9 cellular contexts compared by ENCODE assay signal in the genomic region with DNA sequence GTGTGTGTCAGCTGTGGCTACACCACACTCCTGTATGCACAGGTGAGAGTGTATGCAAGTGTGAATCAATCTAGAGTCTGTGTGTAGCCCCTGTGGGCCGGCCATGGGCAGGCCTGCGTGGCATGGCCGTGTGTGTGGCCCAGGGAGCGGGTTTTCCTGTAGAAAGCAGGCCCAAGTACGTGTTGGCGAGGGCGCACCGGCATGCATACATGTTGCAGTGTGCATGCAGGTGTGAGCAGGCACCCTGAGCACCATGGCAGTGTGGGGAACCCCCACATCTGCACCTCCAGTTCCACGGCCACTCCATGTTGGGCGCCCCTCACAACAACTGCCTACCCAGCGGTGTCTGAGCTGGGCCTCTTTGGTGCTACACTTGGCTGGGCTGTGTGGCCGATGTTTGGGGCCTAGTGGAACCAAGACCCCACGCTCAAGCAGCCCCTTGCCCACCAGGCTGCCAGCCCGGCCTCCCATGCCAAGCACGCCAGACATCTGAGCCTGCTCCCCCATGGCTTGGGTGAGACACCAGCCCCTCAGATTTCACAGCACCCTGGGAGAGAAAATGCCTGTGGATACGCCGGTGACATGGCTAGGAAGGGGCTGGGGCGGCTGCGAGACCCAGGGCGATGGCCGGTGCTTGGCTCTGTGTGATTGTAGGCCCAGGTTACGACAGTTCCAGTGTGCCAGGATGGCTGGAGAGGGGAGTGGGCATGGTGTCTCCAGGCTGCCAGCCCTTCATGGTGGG. TPM values are rescaled to one million over a fixed set of nuclear protein-coding genes. Genes with fewer than 3 reads are reported as not detected.
DNase-seq lines count a peak whose midpoint lies in the region; ATAC-seq and TF ChIP-seq lines count a peak whose summit lies in the region.
"Had no signal": no experiment of that assay in that cellular context is flagged by ENCODE, and none has a peak within 500 bp of the region (broad histone marks: within the 10 kb centered on the region; RNA-seq: fewer than 3 reads in every experiment).

No MANE protein-coding gene starts in this region.

- peaks cover 6% of the 10 kb centered on the region for H3K4me1 ChIP-seq in CD4-positive, CD25-positive, alpha-beta regulatory T cell (ENCODE audit: control insufficient read depth, insufficient read depth, low read length, poor library complexity, severe bottlenecking)
- H3K4me1 ChIP-seq in esophagus squamous epithelium = peaks cover 26 to 86% (median 48%) of the 10 kb centered on the region in 3 donors
- H3K4me1 ChIP-seq in Caco-2 = no peaks in the 10 kb centered on the region

- no TSS peak for BruUV-seq in Caco-2 (replicated peaks; lab: Mats Ljungman, UMichigan)

- H3K27ac Mint-ChIP-seq in CD4-positive, CD25-positive, alpha-beta regulatory T cell = peak overlapping the region in 1 of 3 donors; percentile 48
- no peak overlapping the region for H3K27ac Mint-ChIP-seq in Caco-2 (ENCODE audit: unreplicated experiment)

- peak overlapping the region; percentile 60 to 79 (median 74) for H3K4me3 Mint-ChIP-seq in CD4-positive, CD25-positive, alpha-beta regulatory T cell
- no peak overlapping the region for H3K4me3 Mint-ChIP-seq in Caco-2 (ENCODE audit: unreplicated experiment)

- peaks cover 4% of the 10 kb centered on the region for H3K36me3 Mint-ChIP-seq in CD4-positive, CD25-positive, alpha-beta regulatory T cell
- H3K36me3 Mint-ChIP-seq in Caco-2 (ENCODE audit: insufficient read depth, unreplicated experiment) = peaks cover 6% of the 10 kb centered on the region

- H3K36me3 ChIP-seq in CD4-positive, CD25-positive, alpha-beta regulatory T cell (ENCODE audit: control insufficient read depth, insufficient read depth, low read length) = no peaks in the 10 kb centered on the region
- peaks cover 4% of the 10 kb centered on the region; the same call in 1 of the 2 replicates for H3K36me3 ChIP-seq in SK-N-MC (ENCODE audit: insufficient read depth, low read length)
- no peaks in the 10 kb centered on the region for H3K36me3 ChIP-seq in esophagus squamous epithelium
- no peaks in the 10 kb centered on the region for H3K36me3 ChIP-seq in Caco-2 (ENCODE audit: control insufficient read depth, insufficient read depth, low read length)

- CTCF ChIA-PET in Caco-2 (lab: Charles Lee) = no interaction called here

- DNase-seq in CD4-positive, CD25-positive, alpha-beta regulatory T cell = no peak
- DNase-seq in SK-N-MC (ENCODE audit: low read depth, low spot score) = no peak
- no peak for DNase-seq in esophagus squamous epithelium (lab: John Stamatoyannopoulos, UW)
- no peak for DNase-seq in retinal pigment epithelial cell (ENCODE audit: low read depth)
- no peak for DNase-seq in Caco-2
- no peak for DNase-seq in stimulated activated CD4-positive, alpha-beta T cell treated with anti-CD3 and anti-CD28 coated beads, Interleukin-2, amount 100 ng/mL, for 48 hours
- DNase-seq in germinal center (ENCODE audit: low spot score) = no peak
- DNase-seq in cerebellar cortex (ENCODE audit: low spot score) = no peak

- POLR2A ChIA-PET in Caco-2 (lab: Charles Lee) = no interaction called here

- no peak for TF ChIP-seq POLR2A in esophagus squamous epithelium (IDR thresholded peaks at IDR 0.05)

- intact Hi-C loops in esophagus squamous epithelium (cut with DNase I) (no loop called here), Caco-2 (cut with micrococcal nuclease; ENCODE audit: unreplicated experiment) (no loop called here)

- 58 to 60% methylated on average over 10 of the region's 22 CpGs for WGBS in esophagus squamous epithelium, 2 donors

- H3K27me3 ChIP-seq in CD4-positive, CD25-positive, alpha-beta regulatory T cell (ENCODE audit: control insufficient read depth, insufficient read depth, low read length) = peaks cover 3% of the 10 kb centered on the region
- H3K27me3 ChIP-seq in esophagus squamous epithelium (peaks cover 0 to 3% (median 0%) of the 10 kb centered on the region in 4 donors), Caco-2 (replicated peaks; ENCODE audit: control insufficient read depth, insufficient read depth, low read length) (peaks cover 2% of the 10 kb centered on the region; the same call in 1 of the 2 replicates)

- no peak overlapping the region for H3K27ac ChIP-seq in CD4-positive, CD25-positive, alpha-beta regulatory T cell (ENCODE audit: insufficient read depth, low read length, poor library complexity, severe bottlenecking)
- H3K27ac ChIP-seq in SK-N-MC = peak overlapping the region; percentile 74
- peak overlapping the region; percentile 91 to 98 (median 94) for H3K27ac ChIP-seq in esophagus squamous epithelium

- H3K9me3 ChIP-seq in CD4-positive, CD25-positive, alpha-beta regulatory T cell (ENCODE audit: control insufficient read depth in 2 of 2, low read length in 2 of 2) = no peaks in the 10 kb centered on the region
- H3K9me3 ChIP-seq in SK-N-MC (ENCODE audit: low read depth, low read length) = no peaks in the 10 kb centered on the region
- no peaks in the 10 kb centered on the region for H3K9me3 ChIP-seq in esophagus squamous epithelium
- no peaks in the 10 kb centered on the region for H3K9me3 ChIP-seq in Caco-2

- TF ChIP-seq CTCF in esophagus squamous epithelium (IDR thresholded peaks at IDR 0.05) (no peak), retinal pigment epithelial cell (conservative IDR thresholded peaks at IDR 0.05; ENCODE audit: low read depth, low read length) (no peak), Caco-2 (IDR thresholded peaks at IDR 0.05; ENCODE audit: insufficient read depth in 1 of 2, low read depth in 1 of 2, low read length in 1 of 2, severe bottlenecking in 1 of 2, unreplicated experiment in 1 of 2) (no peak)

- no peak overlapping the region for H3K4me3 ChIP-seq in CD4-positive, CD25-positive, alpha-beta regulatory T cell (ENCODE audit: low read depth, low read length)
- H3K4me3 ChIP-seq in SK-N-MC = peak overlapping the region; percentile 92
- peak overlapping the region; percentile 68 to 93 (median 80) for H3K4me3 ChIP-seq in esophagus squamous epithelium
- peak overlapping the region; percentile 71 for H3K4me3 ChIP-seq in retinal pigment epithelial cell (ENCODE audit: low read length)
- no peak overlapping the region for H3K4me3 ChIP-seq in Caco-2 (ENCODE audit: low read depth, low read length)

- peaks cover 0 to 15% (median 6%) of the 10 kb centered on the region in 4 donors for H3K4me1 Mint-ChIP-seq in CD4-positive, CD25-positive, alpha-beta regulatory T cell
- H3K4me1 Mint-ChIP-seq in Caco-2 (ENCODE audit: low read depth, unreplicated experiment) = no peaks in the 10 kb centered on the region

- H3K27me3 Mint-ChIP-seq in CD4-positive, CD25-positive, alpha-beta regulatory T cell = peaks cover 31% of the 10 kb centered on the region
- H3K27me3 Mint-ChIP-seq in Caco-2 (ENCODE audit: insufficient read depth, unreplicated experiment) = peaks cover 14% of the 10 kb centered on the region

- H3K9me3 Mint-ChIP-seq in CD4-positive, CD25-positive, alpha-beta regulatory T cell = peaks cover 0 to 3% (median 0%) of the 10 kb centered on the region in 7 donors
- no peaks in the 10 kb centered on the region for H3K9me3 Mint-ChIP-seq in Caco-2 (ENCODE audit: unreplicated experiment)

- ATAC-seq in CD4-positive, CD25-positive, alpha-beta regulatory T cell (ENCODE audit: low read depth in 2 of 2) = no peak

- peak overlapping the region; percentile 47 for H3K9ac ChIP-seq in SK-N-MC (ENCODE audit: insufficient read length)

RNA-seq across cellular contexts. Expression of gene NFIX, which starts 2.1 kb away (rescaled TPM):
- 1.2 TPM for total RNA-seq in CD4-positive, CD25-positive, alpha-beta regulatory T cell
- under 1 TPM in 1 of 4 donors, not detected in 3; 0.15 TPM for polyA plus RNA-seq in CD4-positive, CD25-positive, alpha-beta regulatory T cell
- total RNA-seq in esophagus squamous epithelium = 10 to 100 TPM; 32.3 to 81.2 (median 51.6) TPM
- 0.35 and 0.82 TPM in 2 replicates for total RNA-seq in Caco-2 (2022)

RNA-seq across cellular contexts. Expression of gene DAND5, which starts 28.0 kb away (rescaled TPM):
- not detected for total RNA-seq in CD4-positive, CD25-positive, alpha-beta regulatory T cell
- not detected for polyA plus RNA-seq in CD4-positive, CD25-positive, alpha-beta regulatory T cell
- total RNA-seq in esophagus squamous epithelium (not detected), Caco-2 (2022) (not detected in 2 replicates)
- total RNA-seq: LHCN-M2 had no signal

RNA-seq across cellular contexts. Expression of gene GADD45GIP1, which starts 40.4 kb away (rescaled TPM):
- 7.4 TPM for total RNA-seq in CD4-positive, CD25-positive, alpha-beta regulatory T cell
- polyA plus RNA-seq in CD4-positive, CD25-positive, alpha-beta regulatory T cell = 10 to 100 TPM; 57.2 to 71.9 (median 66.6) TPM
- total RNA-seq in esophagus squamous epithelium (10 to 100 TPM; 34.4 to 59.7 (median 44.9) TPM), Caco-2 (2022) (39.3 and 42.7 TPM in 2 replicates)

RNA-seq across cellular contexts. Expression of gene RAD23A, which starts 51.7 kb away (rescaled TPM):
- 80.9 TPM for total RNA-seq in CD4-positive, CD25-positive, alpha-beta regulatory T cell
- 10 to 100 TPM; 73.8 to 85.0 (median 78.1) TPM for polyA plus RNA-seq in CD4-positive, CD25-positive, alpha-beta regulatory T cell
- 10 to 100 TPM; 67.7 to 87.4 (median 82.4) TPM for total RNA-seq in esophagus squamous epithelium
- total RNA-seq in Caco-2 (2022) = 102 and 112 TPM in 2 replicates

RNA-seq across cellular contexts. Expression of gene CALR, which starts 59.0 kb away (rescaled TPM):
- 484 TPM for total RNA-seq in CD4-positive, CD25-positive, alpha-beta regulatory T cell
- 100 to 1,000 TPM; 113 to 172 (median 149) TPM for polyA plus RNA-seq in CD4-positive, CD25-positive, alpha-beta regulatory T cell
- 100 to 1,000 TPM; 262 to 577 (median 513) TPM for total RNA-seq in esophagus squamous epithelium
- 707 and 767 TPM in 2 replicates for total RNA-seq in Caco-2 (2022)

Comparison
In these comparisons a context has a peak if more than half of its experiments do, and no peak if none do; other contexts are left out.
1. H3K4me3 ChIP-seq: peak in SK-N-MC (single experiment), esophagus squamous epithelium (4 of 4) and retinal pigment epithelial cell (single experiment); none in CD4-positive, CD25-positive, alpha-beta regulatory T cell (single experiment) and Caco-2 (single experiment).
2. RNA of gene NFIX, which starts 2.1 kb away (total RNA-seq): 32.3 to 81.2 TPM in esophagus squamous epithelium; 1.2 TPM in CD4-positive, CD25-positive, alpha-beta regulatory T cell (single experiment) and 0.35 to 0.82 TPM in Caco-2; every median in the first group is over 10 times any median in the second.